ENCODE assay signal across 1 cellular context in genomic region chr9:89666950-89667349, GRCh38.
TF ChIP-seq lines count a peak whose summit lies in the region.

No MANE protein-coding gene starts in this region.

TF ChIP-seq in SK-N-SH treated with all-trans-retinoic acid at 6 μM for 48 hours, 23 proteins besides CTCF, POLR2A, EP300 and RAD21 (continued from another document):
- no peak for TF ChIP-seq POU6F1 (CRISPR knock-in tag; IDR thresholded peaks at IDR 0.05; ENCODE audit: borderline replicate concordance, low read depth)
- no peak for TF ChIP-seq CSDC2 (CRISPR knock-in tag; IDR thresholded peaks at IDR 0.05)
- no peak for TF ChIP-seq ARNTL (CRISPR knock-in tag; IDR thresholded peaks at IDR 0.05; ENCODE audit: borderline replicate concordance, low read depth)
- no peak for TF ChIP-seq SNAI2 (CRISPR knock-in tag; IDR thresholded peaks at IDR 0.05)
